ENCODE assay signal across 29 cellular contexts in the genomic region with DNA sequence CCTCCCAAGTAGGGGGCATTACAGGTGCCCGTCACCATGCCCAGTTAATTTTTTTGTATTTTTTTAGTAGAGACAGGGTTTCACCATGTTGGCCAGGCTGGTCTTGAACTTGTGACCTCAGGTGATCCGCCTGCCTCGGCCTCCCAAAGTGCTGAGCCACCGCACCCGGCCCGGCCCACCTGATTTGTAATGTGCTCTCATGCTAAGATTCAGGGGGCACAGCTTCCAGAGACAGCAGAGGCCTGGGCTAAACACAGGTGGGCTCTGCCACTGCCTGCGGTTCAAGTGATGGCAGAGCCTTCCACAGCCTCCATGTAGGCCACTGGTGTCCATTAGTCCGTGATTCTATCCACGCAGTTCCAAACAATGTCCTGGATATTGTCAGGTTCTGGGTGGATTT.
"Had no signal": no experiment of that assay in that cellular context is flagged by ENCODE, and none has a peak within 500 bp of the region (broad histone marks: within the 10 kb centered on the region; RNA-seq: fewer than 3 reads in every experiment).

No MANE protein-coding gene starts in this region.

- H3K36me3 ChIP-seq: adrenal gland had no signal

- H3K4me3 ChIP-seq: adrenal gland, K562, PC-9 had no signal

- H3K9me3 Mint-ChIP-seq: activated CD4-positive, alpha-beta T cell treated with anti-CD3 and anti-CD28 coated beads, Interleukin-2, amount 10 ng/mL, durations not matched to agents 7 days and 5 days; activated naive CD4-positive, alpha-beta T cell treated with anti-CD3 and anti-CD28 coated beads for 36 hours; activated naive CD4-positive, alpha-beta T cell treated with anti-CD3 and anti-CD28 coated beads, Interleukin-2, amount 50 U/mL, for 72 hours; activated T-cell treated with anti-CD3 and anti-CD28 coated beads, Interleukin-2, amount 50 U/mL, for 4 hours; activated T-helper 1 cell treated with anti-CD3 and anti-CD28 coated beads, Interleukin-12 subunit alpha, Interleukin-12 subunit beta, Interleukin-2, Interleukin-4 antibody, amounts not matched to agents 30 ng/mL and 10 ng/mL and 1 ng/mL, durations not matched to agents 14 hours and 24 hours and 36 hours; brain; WTC11 had no signal

- H2AFZ ChIP-seq: PC-9 had no signal

- H3K4me1 ChIP-seq: adrenal gland had no signal

- H3K36me3 Mint-ChIP-seq: activated naive CD4-positive, alpha-beta T cell treated with anti-CD3 and anti-CD28 coated beads, Interleukin-2, amount 50 U/mL, for 72 hours had no signal

- H3K4me2 ChIP-seq: PC-9 had no signal

- H3K27ac Mint-ChIP-seq: activated CD4-positive, alpha-beta T cell treated with anti-CD3 and anti-CD28 coated beads for 36 hours; activated CD4-positive, alpha-beta T cell treated with anti-CD3 and anti-CD28 coated beads, Interleukin-2, amount 10 ng/mL, durations not matched to agents 7 days and 5 days; activated naive CD4-positive, alpha-beta T cell treated with anti-CD3 and anti-CD28 coated beads for 36 hours; activated naive CD4-positive, alpha-beta T cell treated with anti-CD3 and anti-CD28 coated beads, Interleukin-2, amount 50 U/mL, for 72 hours; activated T-helper 1 cell treated with anti-CD3 and anti-CD28 coated beads, Interleukin-12 subunit alpha, Interleukin-12 subunit beta, Interleukin-2, Interleukin-4 antibody, amounts not matched to agents 30 ng/mL and 10 ng/mL and 1 ng/mL, durations not matched to agents 14 hours and 24 hours and 36 hours; brain had no signal

- DNase-seq: activated CD4-positive, alpha-beta T cell treated with anti-CD3 and anti-CD28 coated beads for 36 hours; activated CD4-positive, alpha-beta T cell treated with anti-CD3 and anti-CD28 coated beads, Interleukin-2, amount 10 ng/mL, durations not matched to agents 7 days and 5 days; activated CD4-positive, alpha-beta T cell treated with anti-CD3 and anti-CD28 coated beads, Interleukin-2, amount 50 U/mL, for 48 hours; activated CD8-positive, alpha-beta memory T cell treated with anti-CD3 and anti-CD28 coated beads, Interleukin-2, amount 50 U/mL, for 4 hours; activated gamma-delta T cell treated with Interleukin-2 at 50 U/mL for 16 hours; activated naive CD4-positive, alpha-beta T cell treated with anti-CD3 and anti-CD28 coated beads for 36 hours; activated T-cell treated with anti-CD3 and anti-CD28 coated beads for 4 hours; activated T-cell treated with anti-CD3 and anti-CD28 coated beads, Interleukin-2, amount 50 U/mL, for 4 hours; adrenal gland; central memory CD4-positive, alpha-beta T cell; NCI-H1092 treated with DMSO at 0.1 percent for 48 hours; NCI-H1417; NCI-H146; NCI-H187; NCI-H2029 treated with DMSO at 0.1 percent for 48 hours; NCI-H2107; NCI-H2171; NCI-H510A; NCI-H748 treated with DMSO at 0.1 percent for 48 hours; NK-92 treated with Interleukin-12 subunit alpha and Interleukin-12 subunit beta, amount 100 ng/mL, for 24 hours; PC-9; Right ventricle myocardium superior had no signal

- H3K27ac ChIP-seq: adrenal gland, PC-9, RWPE1 had no signal

- H3K27me3 Mint-ChIP-seq: activated CD4-positive, alpha-beta T cell treated with anti-CD3 and anti-CD28 coated beads for 36 hours; activated CD4-positive, alpha-beta T cell treated with anti-CD3 and anti-CD28 coated beads, Interleukin-2, amount 10 ng/mL, durations not matched to agents 7 days and 5 days; brain had no signal

- H3K4me3 Mint-ChIP-seq: activated CD4-positive, alpha-beta T cell treated with anti-CD3 and anti-CD28 coated beads for 36 hours; activated CD4-positive, alpha-beta T cell treated with anti-CD3 and anti-CD28 coated beads, Interleukin-2, amount 10 ng/mL, durations not matched to agents 7 days and 5 days; activated naive CD4-positive, alpha-beta T cell treated with anti-CD3 and anti-CD28 coated beads for 36 hours; activated T-cell treated with anti-CD3 and anti-CD28 coated beads, Interleukin-2, amount 50 U/mL, for 4 hours; activated T-helper 1 cell treated with anti-CD3 and anti-CD28 coated beads, Interleukin-12 subunit alpha, Interleukin-12 subunit beta, Interleukin-2, Interleukin-4 antibody, amounts not matched to agents 30 ng/mL and 10 ng/mL and 1 ng/mL, durations not matched to agents 14 hours and 24 hours and 36 hours; brain; WTC11 had no signal

- ATAC-seq: activated CD4-positive, alpha-beta T cell treated with anti-CD3 and anti-CD28 coated beads for 36 hours; activated CD4-positive, CD25-positive, alpha-beta regulatory T cell treated with anti-CD3 and anti-CD28 coated beads, Interleukin-2, amount 50 U/mL, for 24 hours; activated naive CD4-positive, alpha-beta T cell treated with anti-CD3 and anti-CD28 coated beads, Interleukin-2, amount 50 U/mL, for 72 hours; activated T-cell treated with anti-CD3 and anti-CD28 coated beads, Interleukin-2, amount 50 U/mL, for 4 hours; K562; WTC11 had no signal

- H3K27me3 ChIP-seq: adrenal gland had no signal

- H3K9me3 ChIP-seq: adrenal gland had no signal
